Comparison of ENCODE assay signal across 8 cellular contexts in the genomic region with DNA sequence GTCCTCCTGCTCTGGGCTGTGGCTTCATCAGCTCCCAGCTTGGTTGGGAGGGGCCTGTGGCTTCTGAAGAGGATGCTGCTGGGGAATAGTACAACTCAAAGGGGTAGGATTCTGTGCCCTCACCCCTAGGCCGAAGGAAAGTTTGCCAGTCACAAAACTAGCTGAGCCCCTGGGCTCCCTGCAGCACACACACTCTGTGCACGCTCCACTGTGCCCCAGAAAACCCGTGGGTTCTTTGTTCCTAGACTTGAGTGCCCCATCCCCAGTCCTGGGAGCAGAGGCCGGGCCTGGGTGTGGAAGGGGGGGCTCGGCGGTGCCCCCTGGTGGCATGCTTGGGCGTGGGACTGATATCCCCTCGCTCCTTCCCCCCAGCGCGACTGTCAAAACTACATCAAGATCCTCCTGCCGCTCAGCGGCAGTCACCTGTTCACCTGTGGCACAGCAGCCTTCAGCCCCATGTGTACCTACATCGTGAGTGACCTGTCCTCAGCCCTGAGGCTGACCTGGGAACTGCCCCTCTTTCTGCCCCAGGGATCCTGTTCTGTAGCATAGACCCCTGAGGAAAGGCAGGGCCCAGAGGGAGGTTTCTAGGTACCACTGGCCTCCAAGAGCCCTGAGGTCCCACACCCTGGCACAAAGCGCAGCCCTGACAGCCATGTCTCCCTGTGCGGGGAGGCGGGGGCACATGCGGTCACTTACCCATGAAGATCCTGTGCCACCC. TPM values are rescaled to one million over a fixed set of nuclear protein-coding genes. Genes with fewer than 3 reads are reported as not detected.
DNase-seq lines count a peak whose midpoint lies in the region; FAIRE-seq and TF ChIP-seq lines count a peak whose summit lies in the region.

No MANE protein-coding gene starts in this region.

- CTCF ChIA-PET in GM10248 (lab: Yijun Ruan, JAX), result interaction anchor here (0.7 to 8.5 kb wide), 16 partner anchors 11 to 175 kb away, joined by 3 to 63 read pairs (median 5); a partner anchor contains a TSS

- peaks cover 2% of the 10 kb centered on the region for H3K4me1 ChIP-seq in prostate gland (replicated peaks)

- H3K36me3 ChIP-seq in prostate gland, result peaks cover 5 to 13% of the 10 kb centered on the region in 2 donors

- TF ChIP-seq CTCF in GM10248 (IDR thresholded peaks at IDR 0.05; ENCODE audit: control extremely low read depth, extremely low read depth, low read depth, missing control alignments) (peak; percentile 48), fibroblast of pulmonary artery (IDR thresholded peaks at IDR 0.05; ENCODE audit: low read length, missing control alignments) (peak; percentile 54), prostate gland (IDR thresholded peaks at IDR 0.05) (peak; percentile 24 to 69 (median 62))

- DNase-seq in GM10248 (ENCODE audit: extremely low spot score) (peak; percentile 67), NCI-H2227 treated with DMSO at 0.1 percent for 48 hours (lab: John Stamatoyannopoulos, UW) (peak; percentile 24), activated T-cell treated with anti-CD3 and anti-CD28 coated beads for 4 hours (peak; percentile 45), fibroblast of pulmonary artery (ENCODE audit: low read depth) (no peak), prostate gland (ENCODE audit: low spot score) (no peak), HTR-8/SVneo (ENCODE audit: insufficient read length, low spot score) (no peak), pons (ENCODE audit: low spot score) (no peak), occipital lobe (lab: John Stamatoyannopoulos, UW) (no peak)

- POLR2A ChIA-PET in GM10248 (lab: Yijun Ruan, JAX), result no interaction called here

- no peaks in the 10 kb centered on the region for H3K9me3 ChIP-seq in prostate gland

- 63% methylated on average over 17 of the region's 17 CpGs for WGBS in prostate gland

- no peak for FAIRE-seq in HTR-8/SVneo (lab: Jason Lieb, UNC)

- H3K27me3 ChIP-seq in prostate gland (replicated peaks; ENCODE audit: insufficient read depth), result no peaks in the 10 kb centered on the region

- H3K27ac ChIP-seq in prostate gland, result peak overlapping the region in 1 of 2 donors; percentile 29

- H3K4me3 ChIP-seq in fibroblast of pulmonary artery (replicated peaks; ENCODE audit: low read depth, low read length) (no peak overlapping the region), prostate gland (no peak overlapping the region)

- TF ChIP-seq POLR2A in prostate gland (IDR thresholded peaks at IDR 0.05), result no peak

- intact Hi-C loops in prostate gland (cut with DNase I), result loop anchor here (10.0 kb wide), 2 partner anchors 215 to 315 kb away; a partner anchor contains a TSS

RNA-seq across cellular contexts. Expression of a gene that starts 14.2 kb away (rescaled TPM):
- total RNA-seq in prostate gland (100 to 1,000 TPM in 1 of 2 donors, 10 to 100 TPM in 1; 48.3 to 104 TPM), occipital lobe (2.7 TPM)

RNA-seq across cellular contexts. Expression of a gene that starts 14.4 kb away (rescaled TPM):
- 10 to 100 TPM; 15.4 to 21.5 TPM for total RNA-seq in prostate gland
- total RNA-seq in occipital lobe, result 9.7 TPM

RNA-seq across cellular contexts. Expression of a gene that starts 18.5 kb away (rescaled TPM):
- total RNA-seq in prostate gland (10 to 100 TPM; 96.1 to 99.6 TPM), occipital lobe (36.3 TPM)

RNA-seq across cellular contexts. Expression of a gene that starts 29.8 kb away (rescaled TPM):
- total RNA-seq in prostate gland, result under 1 TPM in 1 of 2 donors, not detected in 1; 0.51 TPM
- 0.31 TPM for total RNA-seq in occipital lobe

RNA-seq across cellular contexts. Expression of a gene that starts 45.9 kb away (rescaled TPM):
- total RNA-seq in prostate gland, result 100 to 1,000 TPM; 102 to 108 TPM
- total RNA-seq in occipital lobe, result 241 TPM

Comparison
In these comparisons a context has a peak if more than half of its experiments do, and no peak if none do; other contexts are left out.
1. DNase-seq: peak in GM10248 (single experiment), NCI-H2227 treated with DMSO at 0.1 percent for 48 hours (single experiment) and activated T-cell treated with anti-CD3 and anti-CD28 coated beads for 4 hours (single experiment); none in fibroblast of pulmonary artery (single experiment), prostate gland (single experiment), HTR-8/SVneo (single experiment), pons (single experiment) and occipital lobe (single experiment).
2. RNA of a gene that starts 14.2 kb away (total RNA-seq): 48.3 to 104 TPM in prostate gland; 2.7 TPM in occipital lobe (single experiment); every median in the first group is over 10 times any median in the second.
3. Peak in every context shown above with its lines, with median percentiles within 50 percentile points of each other: CTCF ChIP-seq.